Comparison of ENCODE assay signal across 8 cellular contexts in genomic region chr3:184174646-184175492, GRCh38.
A peak's percentile ranks its signal among the peaks of the same experiment; 100 is the strongest.
DNase-seq lines count a peak whose midpoint lies in the region; ATAC-seq lines count a peak whose summit lies in the region.

AP2M1 (plus strand) TSS chr3:184174855; CDS start chr3:184176994, 2,139 bp downstream.

- ATAC-seq in GM19023 (IDR thresholded peaks at IDR 0.05; ENCODE audit: unreplicated experiment) = peak; percentile 97
- ATAC-seq in HG03280 (IDR thresholded peaks at IDR 0.05; ENCODE audit: unreplicated experiment) = peak; percentile 95

- DNase-seq in AG08396 (ENCODE audit: low spot score) (peak; percentile 96), NCI-H345 treated with DMSO at 0.1 percent for 48 hours (lab: John Stamatoyannopoulos, UW; ENCODE audit: unreplicated experiment) (peak; percentile 99), inferior parietal cortex (ENCODE audit: extremely low spot score) (peak; percentile 98)
- peak; percentile 93 to 95 (median 94) for DNase-seq in activated CD4-positive, CD25-positive, alpha-beta regulatory T cell (lab: John Stamatoyannopoulos, UW)
- DNase-seq in central memory CD4-positive, alpha-beta T cell = peak; percentile 98
- peak; percentile 95 for DNase-seq in stimulated activated CD4-positive, alpha-beta T cell treated with anti-CD3 and anti-CD28 coated beads, Interleukin-12 subunit alpha, Interleukin-12 subunit beta, amount 100 ng/mL, for 24 hours (ENCODE audit: low read depth in 2 of 2)

Comparison
In these comparisons a context has a peak if more than half of its experiments do, and no peak if none do; other contexts are left out.
1. Peak in every context shown above with its lines: DNase-seq and ATAC-seq.